31 cellular contexts compared by ENCODE assay signal in genomic region chr16:20960899-20961298, GRCh38.
A peak's percentile ranks its signal among the peaks of the same experiment; 100 is the strongest.
DNase-seq lines count a peak whose midpoint lies in the region; ATAC-seq, FAIRE-seq and TF ChIP-seq lines count a peak whose summit lies in the region.
"Had no signal": no experiment of that assay in that cellular context is flagged by ENCODE, and none has a peak within 500 bp of the region (broad histone marks: within the 10 kb centered on the region; RNA-seq: fewer than 3 reads in every experiment).

No MANE protein-coding gene starts in this region.

- H3K4me3 ChIP-seq in K562, result no peak overlapping the region
- H3K4me3 ChIP-seq: A549; BLaER1; BLaER1 treated with 17β-estradiol and CSF1 and Interleukin-3, amounts not matched to agents 10 nM and 100 nM had no signal

- H3K9ac ChIP-seq in K562 (ENCODE audit: insufficient read depth in 1 of 2, low read depth in 2 of 2, low read length in 2 of 2), result no peak overlapping the region
- H3K9ac ChIP-seq: BLaER1; BLaER1 treated with 17β-estradiol and CSF1 and Interleukin-3, amounts not matched to agents 10 nM and 100 nM had no signal

- H2AFZ ChIP-seq in K562 (ENCODE audit: low read depth, low read length), result no peak overlapping the region

- H3K4me1 ChIP-seq in K562 (replicated peaks in 1 of 2; ENCODE audit: control insufficient read depth in 2 of 2, insufficient read depth in 2 of 2, low read length in 2 of 2), result no peaks in the 10 kb centered on the region; a peak in 1 of 5 replicates
- H3K4me1 ChIP-seq: A549; BE2C; BLaER1; BLaER1 treated with 17β-estradiol and CSF1 and Interleukin-3, amounts not matched to agents 10 nM and 100 nM; Caco-2 had no signal

- no peaks in the 10 kb centered on the region for H3K79me2 ChIP-seq in K562 (ENCODE audit: control insufficient read depth, insufficient read depth, low read length)

- TF ChIP-seq EP300 in K562 (IDR thresholded peaks at IDR 0.05; ENCODE audit: low read length), result no peak

- no peaks in the 10 kb centered on the region for H3K9me3 Mint-ChIP-seq in activated CD8-positive, alpha-beta T cell treated with anti-CD3 and anti-CD28 coated beads, Interleukin-2, amount 10 ng/mL, durations not matched to agents 7 days and 5 days (ENCODE audit: insufficient read depth)
- H3K9me3 Mint-ChIP-seq: CD4-positive, alpha-beta T cell; CD4-positive, CD25-positive, alpha-beta regulatory T cell; CD8-positive, alpha-beta memory T cell; CD8-positive, alpha-beta T cell had no signal

- H3K27me3 ChIP-seq in K562 (ENCODE audit: control insufficient read depth in 2 of 2, insufficient read depth in 2 of 2, low read length in 2 of 2), result peaks cover 13 to 28% of the 10 kb centered on the region in 2 experiments; a peak in 4 of 5 replicates
- H3K27me3 ChIP-seq: BE2C; BLaER1; BLaER1 treated with 17β-estradiol and CSF1 and Interleukin-3, amounts not matched to agents 10 nM and 100 nM had no signal

- H3K4me1 Mint-ChIP-seq in activated CD8-positive, alpha-beta T cell treated with anti-CD3 and anti-CD28 coated beads, Interleukin-2, amount 10 ng/mL, durations not matched to agents 7 days and 5 days (ENCODE audit: low read depth), result no peaks in the 10 kb centered on the region
- H3K4me1 Mint-ChIP-seq: B cell; CD14-positive monocyte; CD4-positive, alpha-beta memory T cell; CD4-positive, CD25-positive, alpha-beta regulatory T cell; CD8-positive, alpha-beta memory T cell had no signal

- BruUV-seq in K562 (replicated peaks; lab: Mats Ljungman, UMichigan), result no TSS peak

- in situ Hi-C loops in K562 (cut with MboI), result no loop called here

- H3K9me1 ChIP-seq in K562 (ENCODE audit: control insufficient read depth, insufficient read depth, low read length), result no peaks in the 10 kb centered on the region

- no peaks in the 10 kb centered on the region for H3K36me3 ChIP-seq in K562 (ENCODE audit: control insufficient read depth, insufficient read depth, low read length)
- H3K36me3 ChIP-seq: BE2C; BLaER1; BLaER1 treated with 17β-estradiol and CSF1 and Interleukin-3, amounts not matched to agents 10 nM and 100 nM had no signal

- no peak for DNase-seq in K562 (ENCODE audit: extremely low read depth in 1 of 4, low spot score in 3 of 4)
- DNase-seq in activated CD8-positive, alpha-beta T cell treated with anti-CD3 and anti-CD28 coated beads, Interleukin-2, amount 10 ng/mL, durations not matched to agents 7 days and 5 days, result no peak
- DNase-seq: 8988T; ACHN; AML-193; BE2C; C1 segment of cervical spinal cord; Caco-2; Calu3; CD4-positive, alpha-beta memory T cell; CD4-positive, alpha-beta T cell; CD4-positive, CD25-positive, alpha-beta regulatory T cell; CD8-positive, alpha-beta memory T cell; CD8-positive, alpha-beta T cell; COR-L47; DMS 273 treated with DMSO at 0.1 percent for 48 hours; DMS153; DMS53; DMS79; DMS79 treated with DMSO at 0.1 percent for 48 hours; DND-41; EL had no signal

- FAIRE-seq in K562 (lab: Jason Lieb, UNC), result no peak
- FAIRE-seq: A204.1, A549, D721Med had no signal

- intact Hi-C loops in K562 (cut with micrococcal nuclease), result no loop called here

- H3K9me3 ChIP-seq in K562 (replicated peaks; ENCODE audit: control insufficient read depth, insufficient read depth, low read depth, low read length), result no peaks in the 10 kb centered on the region; the same call in 1 of the 2 replicates
- H3K9me3 ChIP-seq: A549, BE2C, BLaER1, Caco-2 had no signal

- TF ChIP-seq CTCF in K562 (IDR thresholded peaks at IDR 0.05 in 2 of 3, conservative IDR thresholded peaks at IDR 0.05 in 1 of 3; ENCODE audit: insufficient read depth in 2 of 3, low read depth in 1 of 3, low read length in 3 of 3), result no peak

- H4K20me1 ChIP-seq in K562 (replicated peaks; ENCODE audit: control insufficient read depth, insufficient read depth, low read length), result no peaks in the 10 kb centered on the region; the same call in 1 of the 2 replicates
- H4K20me1 ChIP-seq: BLaER1; BLaER1 treated with 17β-estradiol and CSF1 and Interleukin-3, amounts not matched to agents 10 nM and 100 nM had no signal

- no peak for TF ChIP-seq POLR2A in K562 (conservative IDR thresholded peaks at IDR 0.05)

- H3K27me3 Mint-ChIP-seq in activated CD8-positive, alpha-beta T cell treated with anti-CD3 and anti-CD28 coated beads, Interleukin-2, amount 10 ng/mL, durations not matched to agents 7 days and 5 days (ENCODE audit: low read depth), result peaks cover 4% of the 10 kb centered on the region
- H3K27me3 Mint-ChIP-seq: CD4-positive, alpha-beta T cell had no signal

- POLR2A ChIA-PET in K562 (lab: Yijun Ruan, JAX), result interaction anchor here (0.7 kb wide), 1 partner anchor 1925 kb away, joined by 3 read pairs; no protein-coding TSS in a partner anchor
- POLR2A ChIA-PET in activated CD8-positive, alpha-beta T cell treated with anti-CD3 and anti-CD28 coated beads, Interleukin-2, amount 10 ng/mL, durations not matched to agents 7 days and 5 days (lab: Charles Lee), result no interaction called here

- H3K27ac Mint-ChIP-seq in activated CD8-positive, alpha-beta T cell treated with anti-CD3 and anti-CD28 coated beads, Interleukin-2, amount 10 ng/mL, durations not matched to agents 7 days and 5 days, result no peak overlapping the region
- H3K27ac Mint-ChIP-seq: B cell; CD14-positive monocyte; CD4-positive, alpha-beta memory T cell; CD4-positive, alpha-beta T cell; CD4-positive, CD25-positive, alpha-beta regulatory T cell; CD8-positive, alpha-beta T cell had no signal

- ATAC-seq in K562, result no peak
- ATAC-seq in activated CD8-positive, alpha-beta T cell treated with anti-CD3 and anti-CD28 coated beads, Interleukin-2, amount 10 ng/mL, durations not matched to agents 7 days and 5 days, result no peak
- ATAC-seq: A549; CD8-positive, alpha-beta T cell had no signal

- no peaks in the 10 kb centered on the region for H3K36me3 Mint-ChIP-seq in activated CD8-positive, alpha-beta T cell treated with anti-CD3 and anti-CD28 coated beads, Interleukin-2, amount 10 ng/mL, durations not matched to agents 7 days and 5 days (ENCODE audit: low read depth)
- H3K36me3 Mint-ChIP-seq: CD14-positive monocyte; CD4-positive, alpha-beta memory T cell; CD4-positive, CD25-positive, alpha-beta regulatory T cell; CD8-positive, alpha-beta memory T cell; CD8-positive, alpha-beta T cell had no signal

- CTCF ChIA-PET in K562 (lab: Yijun Ruan, JAX; ENCODE audit: low intra/inter-chr PET ratio), result no interaction called here
- CTCF ChIA-PET in activated CD8-positive, alpha-beta T cell treated with anti-CD3 and anti-CD28 coated beads, Interleukin-2, amount 10 ng/mL, durations not matched to agents 7 days and 5 days (lab: Charles Lee), result no interaction called here

- no peak for TF ChIP-seq RAD21 in K562 (CRISPR knock-in tag; conservative IDR thresholded peaks at IDR 0.05 in 1 of 2, IDR thresholded peaks at IDR 0.05 in 1 of 2)

- no peak overlapping the region for H3K27ac ChIP-seq in K562 (ENCODE audit: extremely low read depth, low read depth, low read length)
- H3K27ac ChIP-seq: 22Rv1; A549; BLaER1; BLaER1 treated with 17β-estradiol and CSF1 and Interleukin-3, amounts not matched to agents 10 nM and 100 nM; C4-2B had no signal

- 26% methylated on average over 5 of the region's 5 CpGs for WGBS in K562 (ENCODE audit: insufficient coverage, low coverage, missing lambda C conversion rate)

- H3K4me3 Mint-ChIP-seq in activated CD8-positive, alpha-beta T cell treated with anti-CD3 and anti-CD28 coated beads, Interleukin-2, amount 10 ng/mL, durations not matched to agents 7 days and 5 days, result no peak overlapping the region
- H3K4me3 Mint-ChIP-seq: B cell; CD14-positive monocyte; CD4-positive, alpha-beta memory T cell; CD4-positive, alpha-beta T cell; CD4-positive, CD25-positive, alpha-beta regulatory T cell; CD8-positive, alpha-beta memory T cell; CD8-positive, alpha-beta T cell had no signal

- no peak overlapping the region for H3K4me2 ChIP-seq in K562 (ENCODE audit: insufficient read depth, low read length)
- H3K4me2 ChIP-seq: A549; BLaER1; BLaER1 treated with 17β-estradiol and CSF1 and Interleukin-3, amounts not matched to agents 10 nM and 100 nM had no signal

TF ChIP-seq in K562, 482 proteins besides CTCF, POLR2A, EP300 and RAD21:
- no peak for TF ChIP-seq SMC3 (conservative IDR thresholded peaks at IDR 0.05; ENCODE audit: insufficient read depth, low read depth, low read length)
- TF ChIP-seq ZNF41 (CRISPR knock-in tag; conservative IDR thresholded peaks at IDR 0.05), result peak; percentile 90
